ENCODE assay signal across 10 cellular contexts in the genomic region with DNA sequence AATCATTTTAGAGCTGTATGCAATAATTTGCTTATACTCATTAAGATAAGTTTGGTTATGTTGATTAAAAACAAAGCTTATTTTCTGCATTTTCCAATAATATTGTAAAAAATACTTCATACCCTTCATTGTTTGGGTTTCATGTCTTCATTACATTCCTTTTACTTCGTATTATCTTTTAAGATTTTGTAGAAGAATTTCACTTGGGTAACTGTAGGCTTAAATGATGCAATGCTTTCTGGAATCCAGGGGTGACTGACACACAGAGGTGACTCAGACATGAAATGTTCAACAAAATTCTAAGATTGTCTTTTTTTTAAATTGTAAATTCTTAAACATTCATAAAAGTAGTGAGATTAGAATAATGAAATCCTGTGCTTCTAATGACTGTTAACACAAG. TPM values are rescaled to one million over a fixed set of nuclear protein-coding genes. Genes with fewer than 3 reads are reported as not detected.
DNase-seq lines count a peak whose midpoint lies in the region; ATAC-seq and TF ChIP-seq lines count a peak whose summit lies in the region.
"Had no signal": no experiment of that assay in that cellular context is flagged by ENCODE, and none has a peak within 500 bp of the region (broad histone marks: within the 10 kb centered on the region; RNA-seq: fewer than 3 reads in every experiment).

No MANE protein-coding gene starts in this region.

- peak overlapping the region; percentile 73 for H3K4me2 ChIP-seq in skeletal muscle satellite cell (ENCODE audit: low read length)

- no peaks in the 10 kb centered on the region for H3K27me3 ChIP-seq in RWPE2 (ENCODE audit: insufficient read depth, poor library complexity, severe bottlenecking)
- no peaks in the 10 kb centered on the region for H3K27me3 ChIP-seq in skeletal muscle satellite cell (ENCODE audit: control insufficient read depth, insufficient read depth, low read length)
- H3K27me3 ChIP-seq: pancreas, upper lobe of right lung had no signal

- ATAC-seq in RWPE2 (ENCODE audit: low read depth) (peak; percentile 79), HG03039 (IDR thresholded peaks at IDR 0.05; ENCODE audit: unreplicated experiment) (no peak)
- ATAC-seq: pancreas, upper lobe of right lung had no signal

- TF ChIP-seq CTCF in RWPE2 (IDR thresholded peaks at IDR 0.05; ENCODE audit: poor library complexity, severe bottlenecking) (no peak), fibroblast of pulmonary artery (IDR thresholded peaks at IDR 0.05; ENCODE audit: low read length, missing control alignments) (no peak)

- no peaks in the 10 kb centered on the region for H3K9me3 ChIP-seq in RWPE2 (ENCODE audit: severe bottlenecking)
- no peaks in the 10 kb centered on the region for H3K9me3 ChIP-seq in skeletal muscle satellite cell (replicated peaks; ENCODE audit: low read length)
- H3K9me3 ChIP-seq: pancreas, upper lobe of right lung had no signal

- DNase-seq in HCEC 1CT, result peak; percentile 69
- no peak for DNase-seq in RWPE2 (ENCODE audit: low spot score)
- peak; percentile 93 for DNase-seq in fibroblast of pulmonary artery (ENCODE audit: low read depth)
- no peak for DNase-seq in NCI-H345 (lab: John Stamatoyannopoulos, UW)
- no peak for DNase-seq in stimulated activated naive CD4-positive, alpha-beta T cell (lab: John Stamatoyannopoulos, UW)
- DNase-seq in NCI-H510A treated with DMSO at 0.1 percent for 48 hours (lab: John Stamatoyannopoulos, UW), result no peak
- DNase-seq: pancreas, upper lobe of right lung had no signal

- H3K4me1 ChIP-seq in RWPE2 (ENCODE audit: insufficient read depth, poor library complexity, severe bottlenecking), result peaks cover 22% of the 10 kb centered on the region
- H3K4me1 ChIP-seq in skeletal muscle satellite cell (ENCODE audit: control insufficient read depth, insufficient read depth, low read length), result peaks cover 47% of the 10 kb centered on the region
- H3K4me1 ChIP-seq: pancreas, upper lobe of right lung had no signal

- peak overlapping the region; percentile 75 for H3K27ac ChIP-seq in RWPE2 (ENCODE audit: poor library complexity, severe bottlenecking)
- H3K27ac ChIP-seq: pancreas, upper lobe of right lung had no signal

- H3K36me3 ChIP-seq in RWPE2 (ENCODE audit: low read depth), result peaks cover 23% of the 10 kb centered on the region
- peaks cover 30% of the 10 kb centered on the region for H3K36me3 ChIP-seq in skeletal muscle satellite cell (ENCODE audit: insufficient read depth, low read length)
- H3K36me3 ChIP-seq: pancreas, upper lobe of right lung had no signal

- peak overlapping the region; percentile 56 for H3K9ac ChIP-seq in skeletal muscle satellite cell (ENCODE audit: low read depth, low read length)

- no peak overlapping the region for H3K4me3 ChIP-seq in RWPE2 (ENCODE audit: severe bottlenecking)
- no peak overlapping the region for H3K4me3 ChIP-seq in fibroblast of pulmonary artery (replicated peaks; ENCODE audit: low read depth, low read length)
- H3K4me3 ChIP-seq in skeletal muscle satellite cell (ENCODE audit: low read length), result peak overlapping the region; percentile 15
- H3K4me3 ChIP-seq: pancreas, upper lobe of right lung had no signal

RNA-seq across cellular contexts. Expression of a gene that starts 47.6 kb away (rescaled TPM):
- 26.9 and 53.0 TPM in 2 replicates for total RNA-seq in skeletal muscle satellite cell (2012; rRNA removed)

RNA-seq across cellular contexts. Expression of a gene that starts 48.2 kb away (rescaled TPM):
- 9.2 and 12.7 TPM in 2 replicates for total RNA-seq in skeletal muscle satellite cell (2012; rRNA removed)

Comparison
In these comparisons a context has a peak if more than half of its experiments do, and no peak if none do; other contexts are left out.
1. DNase-seq: peak in HCEC 1CT (single experiment) and fibroblast of pulmonary artery (single experiment); none in RWPE2 (single experiment), NCI-H345 (single experiment), stimulated activated naive CD4-positive, alpha-beta T cell (0 of 6) and NCI-H510A treated with DMSO at 0.1 percent for 48 hours (single experiment).